ENCODE assay signal across 1 cellular context in the genomic region with DNA sequence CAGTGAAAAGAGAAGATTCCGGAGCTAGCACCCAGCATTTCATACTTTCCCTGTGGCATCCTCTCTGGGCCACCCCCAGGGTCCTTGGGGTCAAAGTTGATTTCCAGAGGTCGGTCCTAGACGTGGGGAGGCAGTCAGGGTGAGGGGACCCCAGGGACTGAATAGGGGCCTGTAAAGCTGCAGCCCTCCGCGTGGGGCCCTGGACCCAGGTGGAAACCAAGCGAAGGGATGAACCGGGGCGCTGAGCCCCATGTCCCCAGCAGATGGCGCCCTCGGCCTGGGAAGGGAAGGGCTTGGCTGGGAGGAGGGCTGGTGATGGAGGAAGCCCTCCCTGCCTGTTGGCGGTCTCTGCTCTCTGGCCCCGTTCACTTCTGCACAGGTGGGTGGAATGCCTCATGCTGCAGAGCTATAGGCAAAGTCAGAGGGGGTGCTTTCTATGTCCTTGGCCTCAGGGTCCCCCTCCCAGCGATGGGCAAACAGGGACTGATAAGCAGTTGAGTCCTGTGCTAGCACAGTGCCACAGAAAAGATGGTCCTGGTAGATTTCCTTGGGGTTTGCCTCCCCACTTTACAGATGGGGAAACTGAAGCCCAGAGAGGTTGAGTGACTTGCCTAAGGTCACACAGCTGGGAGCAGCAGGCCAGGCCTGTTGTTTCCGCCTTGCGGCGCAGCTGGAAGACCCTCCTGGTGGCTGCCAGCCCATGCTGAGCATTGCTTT.
TF ChIP-seq lines count a peak whose summit lies in the region.

No MANE protein-coding gene starts in this region.

TF ChIP-seq in GM23338, 12 proteins besides CTCF, POLR2A, EP300 and RAD21 (continued from another document):
- TF ChIP-seq, protein P1, sequence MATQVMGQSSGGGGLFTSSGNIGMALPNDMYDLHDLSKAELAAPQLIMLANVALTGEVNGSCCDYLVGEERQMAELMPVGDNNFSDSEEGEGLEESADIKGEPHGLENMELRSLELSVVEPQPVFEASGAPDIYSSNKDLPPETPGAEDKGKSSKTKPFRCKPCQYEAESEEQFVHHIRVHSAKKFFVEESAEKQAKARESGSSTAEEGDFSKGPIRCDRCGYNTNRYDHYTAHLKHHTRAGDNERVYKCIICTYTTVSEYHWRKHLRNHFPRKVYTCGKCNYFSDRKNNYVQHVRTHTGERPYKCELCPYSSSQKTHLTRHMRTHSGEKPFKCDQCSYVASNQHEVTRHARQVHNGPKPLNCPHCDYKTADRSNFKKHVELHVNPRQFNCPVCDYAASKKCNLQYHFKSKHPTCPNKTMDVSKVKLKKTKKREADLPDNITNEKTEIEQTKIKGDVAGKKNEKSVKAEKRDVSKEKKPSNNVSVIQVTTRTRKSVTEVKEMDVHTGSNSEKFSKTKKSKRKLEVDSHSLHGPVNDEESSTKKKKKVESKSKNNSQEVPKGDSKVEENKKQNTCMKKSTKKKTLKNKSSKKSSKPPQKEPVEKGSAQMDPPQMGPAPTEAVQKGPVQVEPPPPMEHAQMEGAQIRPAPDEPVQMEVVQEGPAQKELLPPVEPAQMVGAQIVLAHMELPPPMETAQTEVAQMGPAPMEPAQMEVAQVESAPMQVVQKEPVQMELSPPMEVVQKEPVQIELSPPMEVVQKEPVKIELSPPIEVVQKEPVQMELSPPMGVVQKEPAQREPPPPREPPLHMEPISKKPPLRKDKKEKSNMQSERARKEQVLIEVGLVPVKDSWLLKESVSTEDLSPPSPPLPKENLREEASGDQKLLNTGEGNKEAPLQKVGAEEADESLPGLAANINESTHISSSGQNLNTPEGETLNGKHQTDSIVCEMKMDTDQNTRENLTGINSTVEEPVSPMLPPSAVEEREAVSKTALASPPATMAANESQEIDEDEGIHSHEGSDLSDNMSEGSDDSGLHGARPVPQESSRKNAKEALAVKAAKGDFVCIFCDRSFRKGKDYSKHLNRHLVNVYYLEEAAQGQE (IDR thresholded peaks at IDR 0.05; ENCODE audit: unreplicated experiment), result no peak
